In the genomic region with DNA sequence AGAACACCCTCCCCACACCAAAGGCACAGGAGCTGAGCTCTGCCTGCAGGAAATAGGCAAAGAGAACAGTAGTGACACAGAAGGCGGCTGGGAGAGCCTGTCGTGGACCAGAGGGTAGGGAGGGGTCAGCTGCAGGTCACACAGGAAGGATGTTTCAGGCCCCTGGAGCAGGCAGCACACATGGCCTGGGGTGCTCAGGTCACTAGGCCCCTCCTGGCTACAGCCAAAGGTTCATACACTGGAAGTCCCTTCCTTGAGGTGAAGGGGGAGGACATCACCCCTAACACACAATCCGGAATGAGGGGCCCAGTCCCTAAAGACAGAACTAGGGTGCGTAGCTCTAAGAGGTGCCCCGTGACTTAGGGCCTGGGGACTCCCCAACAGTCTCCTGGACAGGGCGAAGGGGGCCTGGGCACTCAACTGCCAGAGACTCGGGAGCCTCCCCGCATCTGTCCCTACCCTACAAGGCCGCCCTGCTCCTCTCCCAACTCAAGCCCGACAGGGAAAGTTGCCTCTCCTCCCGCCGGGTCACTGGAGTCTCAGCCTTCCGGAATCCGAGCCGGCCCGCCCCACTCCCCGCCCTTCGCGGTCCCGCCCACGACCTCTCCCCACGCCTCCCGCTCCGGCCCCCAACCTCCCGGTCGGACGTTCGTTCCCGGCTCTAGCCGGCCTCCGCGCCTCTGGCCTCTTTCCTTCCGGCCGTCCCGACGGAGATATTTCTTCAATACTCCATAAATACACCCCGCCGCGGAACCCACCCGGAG, we compare ENCODE assay signal across 7 cellular contexts. TPM values are rescaled to one million over a fixed set of nuclear protein-coding genes. Genes with fewer than 3 reads are reported as not detected.
DNase-seq lines count a peak whose midpoint lies in the region; ATAC-seq and TF ChIP-seq lines count a peak whose summit lies in the region.

A gene (minus strand): TSS at position 541 of the 764 bp plus-strand sequence. CDS start 675 bp downstream, outside the sequence.

- H3K4me1 ChIP-seq in breast epithelium (peaks cover 0 to 10% of the 10 kb centered on the region in 2 donors), smooth muscle cell (ENCODE audit: low read depth) (peaks cover 9% of the 10 kb centered on the region)

- H3F3A ChIP-seq in smooth muscle cell (ENCODE audit: low read depth): peaks cover 45% of the 10 kb centered on the region

- ATAC-seq in GM18502 (IDR thresholded peaks at IDR 0.05; ENCODE audit: poor library complexity, unreplicated experiment): peak; percentile 34
- ATAC-seq in HG03354 (IDR thresholded peaks at IDR 0.05; ENCODE audit: poor library complexity, severe bottlenecking, unreplicated experiment): peak; percentile 33
- ATAC-seq in GM18909 (IDR thresholded peaks at IDR 0.05; ENCODE audit: poor library complexity, unreplicated experiment): no peak

- 17% methylated on average over 18 of the region's 40 CpGs for WGBS in smooth muscle cell (ENCODE audit: low lambda C conversion rate)

- peak within 1 kb of the TSS; percentile 85 for H3K9ac ChIP-seq in smooth muscle cell (ENCODE audit: low read depth)

- DNase-seq in breast epithelium (ENCODE audit: low spot score in 2 of 2) (peak; percentile 62 to 81), iris pigment epithelial cell (ENCODE audit: low read depth) (peak; percentile 56), smooth muscle cell (lab: John Stamatoyannopoulos, UW; ENCODE audit: unreplicated experiment) (peak; percentile 42), NCI-H2107 treated with DMSO at 0.1 percent for 48 hours (lab: John Stamatoyannopoulos, UW; ENCODE audit: unreplicated experiment) (no peak)

- H3K36me3 ChIP-seq in breast epithelium (no peaks in the 10 kb centered on the region), smooth muscle cell (ENCODE audit: low read depth) (no peaks in the 10 kb centered on the region)

- H3K27ac ChIP-seq in breast epithelium (peak within 1 kb of the TSS; percentile 75 to 83), smooth muscle cell (ENCODE audit: low read depth) (peak within 1 kb of the TSS; percentile 58)

- H3K4me3 ChIP-seq in breast epithelium (peak within 1 kb of the TSS; percentile 55 to 85 (median 65)), smooth muscle cell (peak within 1 kb of the TSS; percentile 75)

- H3K79me2 ChIP-seq in smooth muscle cell (ENCODE audit: low read depth): no peaks in the 10 kb centered on the region

- H3K9me3 ChIP-seq in breast epithelium: no peaks in the 10 kb centered on the region
- no peaks in the 10 kb centered on the region for H3K9me3 ChIP-seq in smooth muscle cell (replicated peaks; ENCODE audit: low read depth)

- TF ChIP-seq POLR2A in breast epithelium (IDR thresholded peaks at IDR 0.05): no peak

- H4K20me1 ChIP-seq in smooth muscle cell (ENCODE audit: low read depth): no peaks in the 10 kb centered on the region

- peak within 1 kb of the TSS; percentile 98 for H2AFZ ChIP-seq in smooth muscle cell (ENCODE audit: low read depth)

- intact Hi-C loops in breast epithelium (cut with DNase I; ENCODE audit: low total_unique reads): no loop called here

- TF ChIP-seq CTCF in breast epithelium (IDR thresholded peaks at IDR 0.05) (no peak), smooth muscle cell (IDR thresholded peaks at IDR 0.05; ENCODE audit: borderline replicate concordance, insufficient read depth, poor library complexity, severe bottlenecking) (no peak)

- H3K27me3 ChIP-seq in breast epithelium (no peaks in the 10 kb centered on the region), smooth muscle cell (ENCODE audit: low read depth) (no peaks in the 10 kb centered on the region)

- H3K4me2 ChIP-seq in smooth muscle cell: peak within 1 kb of the TSS; percentile 96

RNA-seq across cellular contexts. Expression of the gene that starts here (rescaled TPM):
- 10 to 100 TPM in 2 of 3 donors, 1 to 10 TPM in 1; 9.8 to 32.1 (median 21.6) TPM for total RNA-seq in breast epithelium
- total RNA-seq in smooth muscle cell: 32.4 and 45.2 TPM in 2 replicates
- polyA plus RNA-seq in smooth muscle cell: 45.1 and 48.1 TPM in 2 replicates
